Comparison of ENCODE assay signal across 8 cellular contexts in genomic region chr10:79487296-79488194, GRCh38. TPM values are rescaled to one million over a fixed set of nuclear protein-coding genes. Genes with fewer than 3 reads are reported as not detected.
DNase-seq lines count a peak whose midpoint lies in the region; ATAC-seq and TF ChIP-seq lines count a peak whose summit lies in the region.

No MANE protein-coding gene starts in this region.

- peak overlapping the region in 3 of 5 donors; percentile 52 to 66 (median 64) for H3K27ac ChIP-seq in adrenal gland

- ATAC-seq in GM18873 (IDR thresholded peaks at IDR 0.05; ENCODE audit: low FRiP score, unreplicated experiment) (peak; percentile 74), HG03095 (IDR thresholded peaks at IDR 0.05; ENCODE audit: unreplicated experiment) (peak; percentile 82)

- DNase-seq in D341Med (ENCODE audit: low spot score) = peak; percentile 74
- DNase-seq in NCI-H82 treated with DMSO at 0.1 percent for 48 hours (lab: John Stamatoyannopoulos, UW; ENCODE audit: unreplicated experiment) = peak; percentile 67
- DNase-seq in adrenal gland = peak; percentile 37 to 82 (median 61)
- peak; percentile 92 for DNase-seq in iPS-NIHi11 (ENCODE audit: low spot score)
- peak; percentile 28 for DNase-seq in stimulated activated CD4-positive, alpha-beta T cell treated with anti-CD3 and anti-CD28 coated beads, Interleukin-2, amount 100 ng/mL, for 24 hours
- DNase-seq in pons (ENCODE audit: low spot score) = no peak

- H3K4me3 ChIP-seq in adrenal gland = no peak overlapping the region

- H3K4me1 ChIP-seq in adrenal gland (replicated peaks in 1 of 2) = peaks cover 0 to 9% of the 10 kb centered on the region in 2 donors

- TF ChIP-seq CTCF in adrenal gland (IDR thresholded peaks at IDR 0.05) = peak; percentile 42 to 85 (median 70)

- no peak for TF ChIP-seq POLR2A in adrenal gland (IDR thresholded peaks at IDR 0.05)

- H3K36me3 ChIP-seq in adrenal gland (replicated peaks in 1 of 2) = no peaks in the 10 kb centered on the region

- no peaks in the 10 kb centered on the region for H3K9me3 ChIP-seq in adrenal gland (replicated peaks in 1 of 3)

- intact Hi-C loops in adrenal gland (cut with DNase I) = no loop called here

- H3K27me3 ChIP-seq in adrenal gland = no peaks in the 10 kb centered on the region

- 62 to 69% (median 64%) methylated on average over 10 of the region's 10 CpGs for WGBS in adrenal gland, 4 donors

RNA-seq across cellular contexts. Expression of gene EIF5AL1, which starts 24.8 kb away (rescaled TPM):
- under 1 TPM in 5 of 8 donors, not detected in 3; 0.10 to 0.57 (median 0.41) TPM for total RNA-seq in adrenal gland
- polyA plus RNA-seq in adrenal gland = 1 to 10 TPM in 1 of 3 donors, under 1 TPM in 2; 0.88 to 1.9 (median 0.91) TPM

RNA-seq across cellular contexts. Expression of gene ZCCHC24, which starts 42.1 kb away (rescaled TPM):
- total RNA-seq in adrenal gland = 10 to 100 TPM; 21.7 to 49.0 (median 28.8) TPM
- 10 to 100 TPM in 2 of 3 donors, 1 to 10 TPM in 1; 8.7 to 19.9 (median 12.9) TPM for polyA plus RNA-seq in adrenal gland
